Comparison of ENCODE assay signal across 15 cellular contexts in the genomic region with DNA sequence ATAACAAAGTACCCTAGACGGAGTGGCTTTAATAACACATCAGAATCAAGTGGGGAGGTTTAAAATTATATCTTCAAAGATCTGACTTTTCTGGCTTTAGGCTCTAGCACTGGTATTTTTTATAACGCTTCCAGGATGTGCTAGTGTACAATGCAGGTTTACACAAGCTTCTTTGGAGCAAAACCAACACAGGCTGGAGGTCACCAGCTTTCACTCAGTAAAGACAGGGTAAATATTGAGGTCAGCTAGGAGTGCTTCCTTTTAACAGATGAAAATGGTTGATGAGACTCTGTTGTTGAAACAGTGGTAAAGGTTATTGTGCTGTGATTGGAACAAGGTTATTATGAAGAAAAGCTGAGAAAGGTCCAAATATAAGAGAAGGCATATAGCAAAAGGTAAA.
DNase-seq lines count a peak whose midpoint lies in the region; ATAC-seq and TF ChIP-seq lines count a peak whose summit lies in the region.
"Had no signal": no experiment of that assay in that cellular context is flagged by ENCODE, and none has a peak within 500 bp of the region (broad histone marks: within the 10 kb centered on the region; RNA-seq: fewer than 3 reads in every experiment).

No MANE protein-coding gene starts in this region.

- peak overlapping the region; percentile 51 for H3K27ac ChIP-seq in VCaP

- TF ChIP-seq CTCF in VCaP (conservative IDR thresholded peaks at IDR 0.05): no peak

- DNase-seq in NCI-H2029 (lab: John Stamatoyannopoulos, UW) (peak; percentile 6), NCI-H2029 treated with DMSO at 0.1 percent for 48 hours (lab: John Stamatoyannopoulos, UW) (no peak), NCI-H69 (lab: John Stamatoyannopoulos, UW) (peak; percentile 90), NCI-H526 (lab: John Stamatoyannopoulos, UW) (no peak), NCI-H1436 (lab: John Stamatoyannopoulos, UW) (no peak)
- no peak for DNase-seq in activated CD8-positive, alpha-beta memory T cell treated with anti-CD3 and anti-CD28 coated beads, Interleukin-2, amount 50 U/mL, for 48 hours
- DNase-seq: Caco-2, DMS79 treated with DMSO at 0.1 percent for 48 hours, NCI-H1694 treated with DMSO at 0.1 percent for 48 hours, NCI-H524 treated with DMSO at 0.1 percent for 48 hours, T-helper 17 cell had no signal

- ATAC-seq in GM18502 (IDR thresholded peaks at IDR 0.05; ENCODE audit: poor library complexity, unreplicated experiment): no peak
- ATAC-seq: Panc1, Right ventricle myocardium inferior, T-helper 17 cell had no signal

Comparison
In these comparisons a context has a peak if more than half of its experiments do, and no peak if none do; other contexts are left out.
1. DNase-seq: peak in NCI-H2029 (single experiment) and NCI-H69 (single experiment); none in NCI-H2029 treated with DMSO at 0.1 percent for 48 hours (single experiment), activated CD8-positive, alpha-beta memory T cell treated with anti-CD3 and anti-CD28 coated beads, Interleukin-2, amount 50 U/mL, for 48 hours (single experiment), NCI-H526 (0 of 2) and NCI-H1436 (single experiment).